In the genomic region with DNA sequence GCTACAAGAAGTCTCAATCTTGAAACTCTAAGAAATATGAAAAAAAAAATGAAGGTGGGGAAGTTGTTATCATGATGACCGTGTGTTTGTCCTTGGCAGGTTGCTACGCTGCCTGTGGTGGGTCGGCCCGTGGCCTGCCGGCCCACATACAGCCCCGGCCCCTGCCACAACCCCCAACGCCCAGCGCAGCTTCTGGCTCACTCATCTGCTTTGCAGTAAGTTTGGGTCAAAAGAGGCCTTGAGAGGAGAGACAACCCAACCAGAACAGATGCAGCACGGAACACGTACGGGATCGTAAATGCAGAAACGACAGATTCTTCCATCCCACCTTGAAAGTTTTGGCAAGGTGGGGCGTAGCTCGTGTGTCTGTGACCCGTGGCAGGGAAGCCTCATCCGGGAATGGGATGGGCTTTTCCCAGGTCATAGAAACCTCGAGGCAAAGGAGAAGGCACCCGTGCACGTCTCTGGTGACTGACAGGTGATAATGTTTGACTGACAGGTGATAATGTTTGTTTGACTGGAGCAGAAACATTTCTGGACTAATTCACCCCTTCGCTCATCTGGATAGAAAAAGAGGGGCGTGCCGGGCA, we compare ENCODE assay signal across 7 cellular contexts.
A peak's percentile ranks its signal among the peaks of the same experiment; 100 is the strongest.
DNase-seq lines count a peak whose midpoint lies in the region; ATAC-seq, FAIRE-seq and TF ChIP-seq lines count a peak whose summit lies in the region.
"Not testable (repeated sequence)": the region's sequence is repeated elsewhere in the genome, so short reads cannot be mapped to it uniquely, and the experiment has no call there.

No MANE protein-coding gene starts in this region.

- peak; percentile 40 for FAIRE-seq in bronchial epithelial cell (lab: Jason Lieb, UNC)

- not testable (repeated sequence) for H3K4me3 ChIP-seq in bronchial epithelial cell (ENCODE audit: low read depth, low read length); coronary artery; spleen; upper lobe of right lung

- not testable (repeated sequence) for H3K27ac ChIP-seq in coronary artery, spleen, upper lobe of right lung

- not testable (repeated sequence) for TF ChIP-seq POLR2A in spleen (IDR thresholded peaks at IDR 0.05)

- 72 to 91% (median 83%) methylated on average over 23 of the region's 23 CpGs for WGBS in spleen, 5 donors

- H3K9me3 ChIP-seq in spleen, upper lobe of right lung: not testable (repeated sequence)

- intact Hi-C loops in posterior vena cava (cut with DNase I); spleen (cut with DNase I; ENCODE audit: low total_unique reads); upper lobe of right lung (cut with DNase I): not testable (repeated sequence)

- not testable (repeated sequence) for ATAC-seq in upper lobe of right lung

- not testable (repeated sequence) for H3K36me3 ChIP-seq in bronchial epithelial cell (ENCODE audit: control insufficient read depth, insufficient read depth, low read length); spleen; upper lobe of right lung

- H3K4me1 ChIP-seq in spleen, upper lobe of right lung: not testable (repeated sequence)

- peak; percentile 33 for DNase-seq in activated effector memory CD4-positive, alpha-beta T cell treated with anti-CD3 and anti-CD28 coated beads, Interleukin-2, amount 50 U/mL, for 16 hours
- not testable (repeated sequence) for DNase-seq in bronchial epithelial cell (ENCODE audit: low read depth)
- peak; percentile 24 for DNase-seq in coronary artery (ENCODE audit: low spot score)
- DNase-seq in mesenteric fat pad (ENCODE audit: low spot score) = peak; percentile 81
- DNase-seq in posterior vena cava (ENCODE audit: low spot score) = peak; percentile 54
- peak; percentile 28 for DNase-seq in spleen
- peak; percentile 48 for DNase-seq in upper lobe of right lung

- H3K27me3 ChIP-seq in bronchial epithelial cell (ENCODE audit: control insufficient read depth, insufficient read depth, low read length); spleen (replicated peaks in 1 of 7); upper lobe of right lung: not testable (repeated sequence)

- not testable (repeated sequence) for TF ChIP-seq CTCF in bronchial epithelial cell (IDR thresholded peaks at IDR 0.05; ENCODE audit: insufficient read depth, low read length, severe bottlenecking); coronary artery (IDR thresholded peaks at IDR 0.05); spleen (IDR thresholded peaks at IDR 0.05 in 8 of 11, conservative IDR thresholded peaks at IDR 0.05 in 3 of 11); upper lobe of right lung (IDR thresholded peaks at IDR 0.05)
